Comparison of ENCODE assay signal across 1 cellular context in the genomic region with DNA sequence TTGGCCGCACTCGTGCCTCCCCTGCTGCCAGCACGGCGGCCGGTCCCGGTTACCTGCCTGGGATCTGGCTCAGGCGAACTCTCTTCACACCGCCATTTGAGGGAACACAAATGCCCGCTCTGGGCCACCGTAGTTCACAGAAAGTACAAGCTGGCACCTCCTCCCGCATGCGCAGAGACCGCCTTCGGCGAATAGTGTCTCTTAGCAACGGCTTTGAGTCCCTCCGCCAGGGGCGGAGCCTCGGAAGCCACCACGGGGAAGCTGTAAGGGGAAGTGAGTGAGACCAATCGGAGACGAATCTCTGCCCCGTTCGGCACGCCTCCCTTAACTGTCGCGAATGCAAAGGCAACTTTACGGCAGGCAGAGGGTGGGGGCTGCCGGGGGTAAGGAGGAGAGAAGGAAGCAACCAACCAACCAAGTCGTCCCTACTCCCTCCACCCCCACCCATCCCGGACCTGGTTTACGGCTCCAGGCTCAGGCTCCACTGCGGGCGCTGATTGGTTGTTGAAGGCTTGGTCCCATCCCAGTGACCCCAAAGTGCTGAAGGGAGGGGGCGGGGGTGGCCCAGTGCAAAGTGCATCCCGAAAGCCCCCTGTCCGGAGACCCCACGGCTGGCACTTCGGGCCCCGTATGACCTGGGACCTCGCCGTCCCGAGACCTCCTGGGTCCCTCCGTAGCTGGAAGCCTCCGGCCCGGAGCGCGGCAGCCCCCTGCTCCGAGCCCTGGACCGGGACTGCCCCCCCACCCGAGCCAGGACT.
TF ChIP-seq lines count a peak whose summit lies in the region.

A gene with protein sequence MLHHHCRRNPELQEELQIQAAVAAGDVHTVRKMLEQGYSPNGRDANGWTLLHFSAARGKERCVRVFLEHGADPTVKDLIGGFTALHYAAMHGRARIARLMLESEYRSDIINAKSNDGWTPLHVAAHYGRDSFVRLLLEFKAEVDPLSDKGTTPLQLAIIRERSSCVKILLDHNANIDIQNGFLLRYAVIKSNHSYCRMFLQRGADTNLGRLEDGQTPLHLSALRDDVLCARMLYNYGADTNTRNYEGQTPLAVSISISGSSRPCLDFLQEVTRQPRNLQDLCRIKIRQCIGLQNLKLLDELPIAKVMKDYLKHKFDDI (plus strand): TSS at position 526 of the 758 bp plus-strand sequence. CDS start 9,628 bp downstream, outside the sequence.
A gene with protein sequence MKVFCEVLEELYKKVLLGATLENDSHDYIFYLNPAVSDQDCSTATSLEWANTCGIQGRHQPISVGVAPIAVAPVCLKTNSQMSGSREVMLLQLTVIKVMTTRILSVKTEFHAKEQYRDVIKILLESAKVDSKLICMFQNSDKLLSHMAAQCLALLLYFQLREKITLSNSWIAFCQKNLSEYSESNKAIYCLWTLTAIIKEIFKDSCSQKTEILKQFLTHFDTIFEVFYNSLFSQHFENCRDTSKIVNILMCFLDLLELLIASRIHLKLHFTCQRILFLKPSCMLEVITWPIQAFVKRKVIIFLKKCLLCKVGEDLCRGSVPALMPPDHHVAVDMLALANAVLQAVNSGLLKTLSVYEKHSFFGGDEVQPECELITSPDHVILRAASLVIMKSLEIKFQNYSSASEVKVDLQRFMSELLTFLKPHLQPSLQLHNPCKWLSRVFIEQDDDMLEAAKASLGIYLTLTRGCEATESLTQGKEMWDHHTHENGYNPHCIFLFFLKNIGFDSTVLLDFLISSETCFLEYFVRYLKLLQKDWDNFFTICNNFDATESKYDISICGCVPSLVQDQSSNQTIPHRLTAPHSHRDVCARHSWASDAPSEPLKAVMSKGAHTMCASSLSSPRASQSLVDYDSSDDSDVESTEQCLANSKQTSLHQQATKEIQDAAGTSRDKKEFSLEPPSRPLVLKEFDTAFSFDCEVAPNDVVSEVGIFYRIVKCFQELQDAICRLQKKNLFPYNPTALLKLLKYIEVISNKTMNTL (minus strand): TSS at position 121 of the 758 bp plus-strand sequence. CDS start 21,342 bp downstream, outside the sequence.

TF ChIP-seq in HCT116, 20 proteins besides CTCF, POLR2A, EP300 and RAD21 (continued from another document):
- TF ChIP-seq ELF1 (IDR thresholded peaks at IDR 0.05; ENCODE audit: borderline replicate concordance, low read depth), result peak; percentile 34; the same call in 1 of the 2 replicates
- TF ChIP-seq EZH2phosphoT487 (IDR thresholded peaks at IDR 0.05; ENCODE audit: borderline replicate concordance), result no peak
- peak; percentile 82 for TF ChIP-seq SP1 (IDR thresholded peaks at IDR 0.05; ENCODE audit: low read depth)
- no peak for TF ChIP-seq EZH2 (IDR thresholded peaks at IDR 0.05)
- peak; percentile 79 for TF ChIP-seq EGR1 (IDR thresholded peaks at IDR 0.05; ENCODE audit: low read depth)
- TF ChIP-seq ZNF274 (IDR thresholded peaks at IDR 0.05; ENCODE audit: low read depth, low read length), result no peak
- peak; percentile 76 for TF ChIP-seq TCF7L2 (IDR thresholded peaks at IDR 0.05; ENCODE audit: borderline replicate concordance, extremely low read depth, insufficient read depth, insufficient read length)
- peak; percentile 70 for TF ChIP-seq POLR2AphosphoS5 (IDR thresholded peaks at IDR 0.05; ENCODE audit: low read depth, low read length)
- peak; percentile 89 for TF ChIP-seq YY1 (IDR thresholded peaks at IDR 0.05; ENCODE audit: extremely low read depth, insufficient replicate concordance, low read depth, low read length)
